Comparison of ENCODE assay signal across 20 cellular contexts in genomic region chr21:32559004-32559610, GRCh38. TPM values are rescaled to one million over a fixed set of nuclear protein-coding genes. Genes with fewer than 3 reads are reported as not detected.
DNase-seq lines count a peak whose midpoint lies in the region; ATAC-seq, FAIRE-seq and TF ChIP-seq lines count a peak whose summit lies in the region.
"Had no signal": no experiment of that assay in that cellular context is flagged by ENCODE, and none has a peak within 500 bp of the region (broad histone marks: within the 10 kb centered on the region; RNA-seq: fewer than 3 reads in every experiment).

No MANE protein-coding gene starts in this region.

- peaks cover 4% of the 10 kb centered on the region for H3K27me3 Mint-ChIP-seq in activated naive CD4-positive, alpha-beta T cell treated with anti-CD3 and anti-CD28 coated beads, Interleukin-2, amount 10 ng/mL, durations not matched to agents 7 days and 5 days
- H3K27me3 Mint-ChIP-seq: CD4-positive, alpha-beta T cell had no signal

- POLR2A ChIA-PET in K562 (lab: Yijun Ruan, JAX) = no interaction called here

- no peaks in the 10 kb centered on the region for H3K9me3 Mint-ChIP-seq in activated naive CD4-positive, alpha-beta T cell treated with anti-CD3 and anti-CD28 coated beads, Interleukin-2, amount 10 ng/mL, durations not matched to agents 7 days and 5 days
- H3K9me3 Mint-ChIP-seq: CD4-positive, alpha-beta T cell had no signal

- no peak for TF ChIP-seq RAD21 in K562 (CRISPR knock-in tag; conservative IDR thresholded peaks at IDR 0.05 in 1 of 2, IDR thresholded peaks at IDR 0.05 in 1 of 2)

- WGBS in K562 (ENCODE audit: insufficient coverage, low coverage, missing lambda C conversion rate) = 50% methylated on average over 7 of the region's 7 CpGs
- 77 to 84% (median 81%) methylated on average over 7 of the region's 7 CpGs for WGBS in small intestine, 3 donors
- 89% methylated on average over 7 of the region's 7 CpGs for WGBS in smooth muscle cell (ENCODE audit: low lambda C conversion rate)

- no peaks in the 10 kb centered on the region for H3K36me3 ChIP-seq in K562 (ENCODE audit: control insufficient read depth, insufficient read depth, low read length)
- H3K36me3 ChIP-seq in small intestine (ENCODE audit: control insufficient read depth in 2 of 2, insufficient read depth in 2 of 2, low read length in 2 of 2) = no peaks in the 10 kb centered on the region
- H3K36me3 ChIP-seq in Karpas-422 (ENCODE audit: insufficient read depth, low read length) = no peaks in the 10 kb centered on the region
- no peaks in the 10 kb centered on the region for H3K36me3 ChIP-seq in smooth muscle cell (ENCODE audit: low read depth)

- no peak overlapping the region; the same call in 1 of the 2 replicates for H3K4me2 ChIP-seq in K562 (ENCODE audit: insufficient read depth, low read length)
- H3K4me2 ChIP-seq in Karpas-422 (ENCODE audit: low read depth, low read length, poor library complexity, severe bottlenecking) = no peak overlapping the region
- H3K4me2 ChIP-seq in smooth muscle cell = no peak overlapping the region
- H3K4me2 ChIP-seq: A549 had no signal

- H3K79me2 ChIP-seq in K562 (ENCODE audit: control insufficient read depth, insufficient read depth, low read length) (no peaks in the 10 kb centered on the region), Karpas-422 (ENCODE audit: low read length) (no peaks in the 10 kb centered on the region), smooth muscle cell (ENCODE audit: low read depth) (no peaks in the 10 kb centered on the region)

- no peak; the same call in 1 of the 2 replicates for TF ChIP-seq EP300 in K562 (IDR thresholded peaks at IDR 0.05; ENCODE audit: low read length)

- intact Hi-C loops in K562 (cut with micrococcal nuclease) = no loop called here

- H3F3A ChIP-seq in smooth muscle cell (ENCODE audit: low read depth) = no peaks in the 10 kb centered on the region

- ATAC-seq in K562 = no peak
- ATAC-seq: A549 had no signal

- in situ Hi-C loops in K562 (cut with MboI) = no loop called here

- H3K36me3 Mint-ChIP-seq in activated naive CD4-positive, alpha-beta T cell treated with anti-CD3 and anti-CD28 coated beads, Interleukin-2, amount 10 ng/mL, durations not matched to agents 7 days and 5 days = no peaks in the 10 kb centered on the region

- H3K9me1 ChIP-seq in K562 (ENCODE audit: control insufficient read depth, insufficient read depth, low read length) = no peaks in the 10 kb centered on the region

- no peak overlapping the region for H3K4me3 Mint-ChIP-seq in activated naive CD4-positive, alpha-beta T cell treated with anti-CD3 and anti-CD28 coated beads, Interleukin-2, amount 10 ng/mL, durations not matched to agents 7 days and 5 days
- H3K4me3 Mint-ChIP-seq: CD4-positive, alpha-beta T cell; H9 had no signal

- CTCF ChIA-PET in K562 (lab: Yijun Ruan, JAX; ENCODE audit: low intra/inter-chr PET ratio) = no interaction called here
- CTCF ChIA-PET in activated naive CD4-positive, alpha-beta T cell treated with anti-CD3 and anti-CD28 coated beads, Interleukin-2, amount 10 ng/mL, durations not matched to agents 7 days and 5 days (lab: Charles Lee) = interaction anchor here (3.1 kb wide), 1 partner anchor 11 kb away, joined by 10 read pairs; no protein-coding TSS in a partner anchor

- H3K27ac ChIP-seq in K562 (ENCODE audit: extremely low read depth, low read depth, low read length) (no peak overlapping the region), small intestine (ENCODE audit: low read depth in 1 of 2, low read length in 1 of 2) (no peak overlapping the region), Karpas-422 (ENCODE audit: low read length) (no peak overlapping the region), smooth muscle cell (ENCODE audit: low read depth) (no peak overlapping the region)
- H3K27ac ChIP-seq: A549, C4-2B had no signal

- H3K9me2 ChIP-seq in Karpas-422 (replicated peaks; ENCODE audit: insufficient read depth, low read length) = no peaks in the 10 kb centered on the region

- FAIRE-seq in K562 (lab: Jason Lieb, UNC) (no peak), small intestine (lab: Jason Lieb, UNC) (peak; percentile 47)
- FAIRE-seq: A549, D721Med, GM12892, GM18507 had no signal

- TF ChIP-seq POLR2A in K562 (conservative IDR thresholded peaks at IDR 0.05) = no peak
- TF ChIP-seq POLR2A in erythroblast (IDR thresholded peaks at IDR 0.05; ENCODE audit: low read length) = no peak

- H3K27me3 ChIP-seq in K562 (ENCODE audit: control insufficient read depth in 2 of 2, insufficient read depth in 2 of 2, low read length in 2 of 2) = no peaks in the 10 kb centered on the region
- H3K27me3 ChIP-seq in small intestine (ENCODE audit: control insufficient read depth in 2 of 2, insufficient read depth in 2 of 2, low read length in 2 of 2) = no peaks in the 10 kb centered on the region
- H3K27me3 ChIP-seq in Karpas-422 (ENCODE audit: low read length) = no peaks in the 10 kb centered on the region
- no peaks in the 10 kb centered on the region for H3K27me3 ChIP-seq in smooth muscle cell (ENCODE audit: low read depth)

- no peaks in the 10 kb centered on the region for H3K4me1 Mint-ChIP-seq in activated naive CD4-positive, alpha-beta T cell treated with anti-CD3 and anti-CD28 coated beads, Interleukin-2, amount 10 ng/mL, durations not matched to agents 7 days and 5 days

- H3K4me1 ChIP-seq in K562 (replicated peaks in 1 of 2; ENCODE audit: control insufficient read depth in 2 of 2, insufficient read depth in 2 of 2, low read length in 2 of 2) (peaks cover 3 to 11% of the 10 kb centered on the region in 2 experiments; a peak in 4 of 5 replicates), small intestine (ENCODE audit: control insufficient read depth in 2 of 2, insufficient read depth in 1 of 2, low read depth in 1 of 2, low read length in 1 of 2) (no peaks in the 10 kb centered on the region), Karpas-422 (ENCODE audit: low read length) (no peaks in the 10 kb centered on the region), smooth muscle cell (ENCODE audit: low read depth) (no peaks in the 10 kb centered on the region)
- H3K4me1 ChIP-seq: A549, Caco-2 had no signal

- no TSS peak for BruUV-seq in K562 (replicated peaks; lab: Mats Ljungman, UMichigan)

- no peak overlapping the region for H3K27ac Mint-ChIP-seq in activated naive CD4-positive, alpha-beta T cell treated with anti-CD3 and anti-CD28 coated beads, Interleukin-2, amount 10 ng/mL, durations not matched to agents 7 days and 5 days
- H3K27ac Mint-ChIP-seq: CD4-positive, alpha-beta T cell had no signal

- H3K9ac ChIP-seq in K562 (ENCODE audit: insufficient read depth in 1 of 2, low read depth in 2 of 2, low read length in 2 of 2) = no peak overlapping the region
- no peak overlapping the region for H3K9ac ChIP-seq in Karpas-422 (ENCODE audit: low read length)
- no peak overlapping the region for H3K9ac ChIP-seq in smooth muscle cell (ENCODE audit: low read depth)

- no peak overlapping the region for H3K4me3 ChIP-seq in K562
- H3K4me3 ChIP-seq in small intestine (ENCODE audit: low read depth in 1 of 2, low read length in 2 of 2) = no peak overlapping the region
- H3K4me3 ChIP-seq in Karpas-422 (ENCODE audit: low read length) = no peak overlapping the region
- no peak overlapping the region for H3K4me3 ChIP-seq in smooth muscle cell
- H3K4me3 ChIP-seq: A549 had no signal

- H4K20me1 ChIP-seq in K562 (replicated peaks; ENCODE audit: control insufficient read depth, insufficient read depth, low read length) = no peaks in the 10 kb centered on the region
- no peaks in the 10 kb centered on the region for H4K20me1 ChIP-seq in Karpas-422 (ENCODE audit: insufficient read depth, low read depth, low read length)
- H4K20me1 ChIP-seq in smooth muscle cell (ENCODE audit: low read depth) = no peaks in the 10 kb centered on the region

- peak overlapping the region; percentile 36; the same call in 1 of the 2 replicates for H2AFZ ChIP-seq in K562 (ENCODE audit: low read depth, low read length)
- H2AFZ ChIP-seq in Karpas-422 (ENCODE audit: low read length) = no peak overlapping the region
- H2AFZ ChIP-seq in smooth muscle cell (ENCODE audit: low read depth) = no peak overlapping the region

- TF ChIP-seq CTCF in K562 (IDR thresholded peaks at IDR 0.05 in 2 of 3, conservative IDR thresholded peaks at IDR 0.05 in 1 of 3; ENCODE audit: insufficient read depth in 2 of 3, low read depth in 1 of 3, low read length in 3 of 3) (no peak), smooth muscle cell (IDR thresholded peaks at IDR 0.05; ENCODE audit: borderline replicate concordance, insufficient read depth, poor library complexity, severe bottlenecking) (no peak)

- DNase-seq in HUDEP-2 (lab: John Stamatoyannopoulos, UW; ENCODE audit: unreplicated experiment in 76 of 76) (peak in 47 of 76 experiments; percentile 14 to 75 (median 42)), K562 (ENCODE audit: extremely low read depth in 1 of 4, low spot score in 3 of 4) (peak in 1 of 4 experiments; percentile 52), erythroblast (lab: John Stamatoyannopoulos, UW) (peak; percentile 40 to 41), small intestine (no peak), Karpas-422 (no peak), smooth muscle cell (lab: John Stamatoyannopoulos, UW; ENCODE audit: unreplicated experiment) (no peak)
- no peak for DNase-seq in activated naive CD4-positive, alpha-beta T cell treated with anti-CD3 and anti-CD28 coated beads, Interleukin-2, amount 10 ng/mL, durations not matched to agents 7 days and 5 days
- DNase-seq: AML-193; Caco-2; CD4-positive, alpha-beta T cell; GDM1; GOT3; H9 had no signal

- H3K9me3 ChIP-seq in K562 (replicated peaks; ENCODE audit: control insufficient read depth, insufficient read depth, low read depth, low read length) = no peaks in the 10 kb centered on the region
- H3K9me3 ChIP-seq in small intestine (ENCODE audit: control insufficient read depth, low read depth) = no peaks in the 10 kb centered on the region
- no peaks in the 10 kb centered on the region for H3K9me3 ChIP-seq in Karpas-422 (ENCODE audit: low read length)
- H3K9me3 ChIP-seq in smooth muscle cell (replicated peaks; ENCODE audit: low read depth) = no peaks in the 10 kb centered on the region
- H3K9me3 ChIP-seq: Caco-2 had no signal

RNA-seq across cellular contexts. Expression of gene TCP10L, which starts 26.2 kb away (rescaled TPM):
- total RNA-seq in K562 (2011; cell fraction: chromatin; rRNA removed; ENCODE audit: low replicate concordance) = 0.30 and 0.55 TPM in 2 replicates
- total RNA-seq in K562 (2011; cell fraction: nucleolus; rRNA removed) = not detected in 2 replicates
- total RNA-seq in K562 (2011; cell fraction: nucleoplasm; rRNA removed) = 0.37 TPM in 1 of 2 replicates, not detected in the other
- 1.2 TPM in 1 of 2 replicates, not detected in the other for total RNA-seq in K562 (2014; rRNA removed)
- 0.77 and 0.91 TPM in 2 replicates for total RNA-seq in K562 (2014; rRNA removed; fragmentation: Illumina TruSeq; extraction: Trizol)
- 0.53 and 0.87 TPM in 2 replicates for total RNA-seq in K562 (2015; rRNA removed; fragmentation: Illumina TruSeq; extraction: Trizol)
- total RNA-seq in K562 (2021) = 0.49 and 0.58 TPM in 2 replicates
- polyA plus RNA-seq in K562 (2011; rRNA removed) = 0.19 and 0.38 TPM in 2 replicates
- 0.18 and 0.22 TPM in 2 replicates for polyA plus RNA-seq in K562 (2011; cell fraction: cytosol; rRNA removed)
- 0.25 TPM in 1 of 2 replicates, not detected in the other for polyA plus RNA-seq in K562 (2011; cell fraction: nucleus; rRNA removed)
- polyA plus RNA-seq in K562 (2012) = 0.89 and 3.0 TPM in 2 replicates
- polyA plus RNA-seq in K562 (2014; fragmentation: Illumina TruSeq; extraction: Trizol) = 0.21 and 0.34 TPM in 2 replicates
- under 1 TPM; 0.56 to 0.68 TPM for polyA plus RNA-seq in K562 (2014; fragmentation: Nextera tagmentation; extraction: Ambion mirVana)
- 0.76 TPM in 1 of 2 replicates, not detected in the other for polyA plus RNA-seq in K562 (2014; rRNA removed)
- polyA minus RNA-seq in K562 (2011; rRNA and poly(A)+ RNA removed) = 0.39 TPM in 2 replicates
- not detected in 2 replicates for polyA minus RNA-seq in K562 (2011; cell fraction: cytosol; rRNA and poly(A)+ RNA removed)
- polyA minus RNA-seq in K562 (2011; cell fraction: nucleus; rRNA and poly(A)+ RNA removed) = 0.22 TPM in 1 of 2 replicates, not detected in the other
- under 1 TPM in 1 of 3 donors, not detected in 2; 0.36 TPM for polyA plus RNA-seq in small intestine
- 0.07 TPM in 1 of 2 replicates, not detected in the other for total RNA-seq in Karpas-422 (2014; rRNA removed; shearing (Covaris generic); ENCODE audit: low replicate concordance)
- total RNA-seq in smooth muscle cell = 0.58 TPM in 1 of 2 replicates, not detected in the other
- polyA plus RNA-seq in smooth muscle cell = 0.96 and 1.9 TPM in 2 replicates
- total RNA-seq: Caco-2, HT-29 had no signal
- polyA plus RNA-seq: BJ had no signal

RNA-seq across cellular contexts. Expression of gene CFAP298, which starts 53.1 kb away (rescaled TPM):
- 50.0 and 58.7 TPM in 2 replicates for total RNA-seq in K562 (2011; cell fraction: chromatin; rRNA removed; ENCODE audit: low replicate concordance)
- 38.8 and 40.5 TPM in 2 replicates for total RNA-seq in K562 (2011; cell fraction: nucleolus; rRNA removed)
- 45.3 and 53.1 TPM in 2 replicates for total RNA-seq in K562 (2011; cell fraction: nucleoplasm; rRNA removed)
- total RNA-seq in K562 (2014; rRNA removed) = 165 and 178 TPM in 2 replicates
- 78.6 and 88.5 TPM in 2 replicates for total RNA-seq in K562 (2014; rRNA removed; fragmentation: Illumina TruSeq; extraction: Trizol)
- total RNA-seq in K562 (2015; rRNA removed; fragmentation: Illumina TruSeq; extraction: Trizol) = 86.3 and 90.5 TPM in 2 replicates
- 119 and 121 TPM in 2 replicates for total RNA-seq in K562 (2021)
- 61.8 and 70.0 TPM in 2 replicates for polyA plus RNA-seq in K562 (2011; rRNA removed)
- polyA plus RNA-seq in K562 (2011; cell fraction: cytosol; rRNA removed) = 36.8 and 74.4 TPM in 2 replicates
- 66.3 and 77.5 TPM in 2 replicates for polyA plus RNA-seq in K562 (2011; cell fraction: nucleus; rRNA removed)
- 96.3 and 133 TPM in 2 replicates for polyA plus RNA-seq in K562 (2012)
- 89.7 and 92.9 TPM in 2 replicates for polyA plus RNA-seq in K562 (2014; fragmentation: Illumina TruSeq; extraction: Trizol)
- polyA plus RNA-seq in K562 (2014; fragmentation: Nextera tagmentation; extraction: Ambion mirVana) = 10 to 100 TPM; 31.4 to 43.5 TPM
- 135 and 139 TPM in 2 replicates for polyA plus RNA-seq in K562 (2014; rRNA removed)
- 23.8 and 24.0 TPM in 2 replicates for polyA minus RNA-seq in K562 (2011; rRNA and poly(A)+ RNA removed)
- 23.1 and 27.0 TPM in 2 replicates for polyA minus RNA-seq in K562 (2011; cell fraction: cytosol; rRNA and poly(A)+ RNA removed)
- 15.8 and 23.3 TPM in 2 replicates for polyA minus RNA-seq in K562 (2011; cell fraction: nucleus; rRNA and poly(A)+ RNA removed)
- polyA plus RNA-seq in small intestine = 10 to 100 TPM; 29.5 to 42.3 (median 32.2) TPM
- 36.0 and 80.3 TPM in 2 replicates for total RNA-seq in Karpas-422 (2014; rRNA removed; shearing (Covaris generic); ENCODE audit: low replicate concordance)
- total RNA-seq in smooth muscle cell = 23.3 and 26.8 TPM in 2 replicates
- 41.9 and 49.1 TPM in 2 replicates for polyA plus RNA-seq in smooth muscle cell

Comparison
In these comparisons a context has a peak if more than half of its experiments do, and no peak if none do; other contexts are left out.
1. DNase-seq: peak in HUDEP-2 (47 of 76) and erythroblast (2 of 2); none in small intestine (single experiment), activated naive CD4-positive, alpha-beta T cell treated with anti-CD3 and anti-CD28 coated beads, Interleukin-2, amount 10 ng/mL, durations not matched to agents 7 days and 5 days (single experiment), Karpas-422 (single experiment) and smooth muscle cell (single experiment).